Comparison of ENCODE assay signal across 1 cellular context in the genomic region with DNA sequence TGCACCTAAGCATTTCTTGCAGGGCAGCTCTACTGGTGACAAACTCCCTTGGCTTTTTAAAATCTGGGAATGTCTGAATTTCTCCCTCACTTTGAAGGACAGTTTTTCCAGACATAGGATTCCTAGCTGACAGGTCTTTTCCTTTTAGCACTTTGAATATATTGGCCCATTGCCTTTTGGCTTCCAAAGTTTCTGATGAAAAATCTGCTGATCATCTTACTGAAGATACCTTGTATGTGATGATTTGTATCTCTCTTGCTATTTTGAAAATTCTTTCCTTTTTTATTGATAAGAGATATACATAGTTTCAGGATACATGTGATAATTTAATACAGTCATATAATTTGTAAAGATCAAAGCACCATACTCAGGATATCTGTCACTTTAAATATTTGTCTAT.
TF ChIP-seq lines count a peak whose summit lies in the region.

No MANE protein-coding gene starts in this region.

TF ChIP-seq in GM23338, 12 proteins besides CTCF, POLR2A, EP300 and RAD21 (continued from another document):
- no peak for TF ChIP-seq ZNF462 (CRISPR knock-in tag; IDR thresholded peaks at IDR 0.05)
- TF ChIP-seq POLR2AphosphoS5 (IDR thresholded peaks at IDR 0.05; ENCODE audit: low read depth): no peak
- TF ChIP-seq STAT1 (IDR thresholded peaks at IDR 0.05; ENCODE audit: unreplicated experiment): no peak
- no peak for TF ChIP-seq CREB1 (CRISPR knock-in tag; IDR thresholded peaks at IDR 0.05; ENCODE audit: low read depth)
- TF ChIP-seq, protein P1, sequence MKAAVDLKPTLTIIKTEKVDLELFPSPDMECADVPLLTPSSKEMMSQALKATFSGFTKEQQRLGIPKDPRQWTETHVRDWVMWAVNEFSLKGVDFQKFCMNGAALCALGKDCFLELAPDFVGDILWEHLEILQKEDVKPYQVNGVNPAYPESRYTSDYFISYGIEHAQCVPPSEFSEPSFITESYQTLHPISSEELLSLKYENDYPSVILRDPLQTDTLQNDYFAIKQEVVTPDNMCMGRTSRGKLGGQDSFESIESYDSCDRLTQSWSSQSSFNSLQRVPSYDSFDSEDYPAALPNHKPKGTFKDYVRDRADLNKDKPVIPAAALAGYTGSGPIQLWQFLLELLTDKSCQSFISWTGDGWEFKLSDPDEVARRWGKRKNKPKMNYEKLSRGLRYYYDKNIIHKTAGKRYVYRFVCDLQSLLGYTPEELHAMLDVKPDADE (IDR thresholded peaks at IDR 0.05): no peak
- TF ChIP-seq EZH2phosphoT487 (IDR thresholded peaks at IDR 0.05; ENCODE audit: unreplicated experiment): no peak
- TF ChIP-seq ZNF114 (CRISPR knock-in tag; IDR thresholded peaks at IDR 0.05): no peak
- TF ChIP-seq, protein P2, sequence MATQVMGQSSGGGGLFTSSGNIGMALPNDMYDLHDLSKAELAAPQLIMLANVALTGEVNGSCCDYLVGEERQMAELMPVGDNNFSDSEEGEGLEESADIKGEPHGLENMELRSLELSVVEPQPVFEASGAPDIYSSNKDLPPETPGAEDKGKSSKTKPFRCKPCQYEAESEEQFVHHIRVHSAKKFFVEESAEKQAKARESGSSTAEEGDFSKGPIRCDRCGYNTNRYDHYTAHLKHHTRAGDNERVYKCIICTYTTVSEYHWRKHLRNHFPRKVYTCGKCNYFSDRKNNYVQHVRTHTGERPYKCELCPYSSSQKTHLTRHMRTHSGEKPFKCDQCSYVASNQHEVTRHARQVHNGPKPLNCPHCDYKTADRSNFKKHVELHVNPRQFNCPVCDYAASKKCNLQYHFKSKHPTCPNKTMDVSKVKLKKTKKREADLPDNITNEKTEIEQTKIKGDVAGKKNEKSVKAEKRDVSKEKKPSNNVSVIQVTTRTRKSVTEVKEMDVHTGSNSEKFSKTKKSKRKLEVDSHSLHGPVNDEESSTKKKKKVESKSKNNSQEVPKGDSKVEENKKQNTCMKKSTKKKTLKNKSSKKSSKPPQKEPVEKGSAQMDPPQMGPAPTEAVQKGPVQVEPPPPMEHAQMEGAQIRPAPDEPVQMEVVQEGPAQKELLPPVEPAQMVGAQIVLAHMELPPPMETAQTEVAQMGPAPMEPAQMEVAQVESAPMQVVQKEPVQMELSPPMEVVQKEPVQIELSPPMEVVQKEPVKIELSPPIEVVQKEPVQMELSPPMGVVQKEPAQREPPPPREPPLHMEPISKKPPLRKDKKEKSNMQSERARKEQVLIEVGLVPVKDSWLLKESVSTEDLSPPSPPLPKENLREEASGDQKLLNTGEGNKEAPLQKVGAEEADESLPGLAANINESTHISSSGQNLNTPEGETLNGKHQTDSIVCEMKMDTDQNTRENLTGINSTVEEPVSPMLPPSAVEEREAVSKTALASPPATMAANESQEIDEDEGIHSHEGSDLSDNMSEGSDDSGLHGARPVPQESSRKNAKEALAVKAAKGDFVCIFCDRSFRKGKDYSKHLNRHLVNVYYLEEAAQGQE (IDR thresholded peaks at IDR 0.05; ENCODE audit: unreplicated experiment): no peak
- TF ChIP-seq EZH2 (IDR thresholded peaks at IDR 0.05; ENCODE audit: low read depth, unreplicated experiment): no peak
- no peak for TF ChIP-seq JUNB (IDR thresholded peaks at IDR 0.05; ENCODE audit: unreplicated experiment)
TF ChIP-seq in GM23338: peak in this region for 0.
